In genomic region chr20:19594896-19595295, GRCh38 we compare ENCODE assay signal across 19 cellular contexts.
DNase-seq lines count a peak whose midpoint lies in the region; ATAC-seq lines count a peak whose summit lies in the region.
"Had no signal": no experiment of that assay in that cellular context is flagged by ENCODE, and none has a peak within 500 bp of the region (broad histone marks: within the 10 kb centered on the region; RNA-seq: fewer than 3 reads in every experiment).

No MANE protein-coding gene starts in this region.

- peak; percentile 60 for DNase-seq in EH (ENCODE audit: low read depth)
- DNase-seq in HT1080 (ENCODE audit: low read depth), result peak; percentile 21
- DNase-seq in M059J (ENCODE audit: low read depth), result peak; percentile 71
- DNase-seq in kidney tubule cell (ENCODE audit: low spot score), result peak; percentile 23
- DNase-seq in NCI-H748 treated with DMSO at 0.1 percent for 48 hours (lab: John Stamatoyannopoulos, UW), result no peak
- DNase-seq in middle frontal gyrus (ENCODE audit: extremely low spot score, low spot score), result no peak
- DNase-seq in T-helper 17 cell, result no peak
- DNase-seq: AML-193; Caco-2; Calu3; CD4-positive, alpha-beta T cell; CD8-positive, alpha-beta T cell; DMS79 treated with DMSO at 0.1 percent for 48 hours; EL; GDM1 had no signal

- no peak overlapping the region for H3K4me3 Mint-ChIP-seq in T-helper 17 cell
- H3K4me3 Mint-ChIP-seq: B cell; CD4-positive, alpha-beta T cell; CD8-positive, alpha-beta T cell had no signal

- H3K27ac Mint-ChIP-seq in T-helper 17 cell, result no peak overlapping the region
- H3K27ac Mint-ChIP-seq: B cell; CD4-positive, alpha-beta T cell; CD8-positive, alpha-beta T cell had no signal

- H3K36me3 Mint-ChIP-seq in T-helper 17 cell (ENCODE audit: low read depth), result no peaks in the 10 kb centered on the region
- H3K36me3 Mint-ChIP-seq: CD8-positive, alpha-beta T cell had no signal

- no peaks in the 10 kb centered on the region for H3K27me3 Mint-ChIP-seq in T-helper 17 cell
- H3K27me3 Mint-ChIP-seq: CD4-positive, alpha-beta T cell had no signal

- ATAC-seq in GM19395 (IDR thresholded peaks at IDR 0.05; ENCODE audit: unreplicated experiment), result no peak
- ATAC-seq in T-helper 17 cell, result no peak
- ATAC-seq: A549; CD8-positive, alpha-beta T cell; GM12878 had no signal

- H3K9me3 ChIP-seq in T-helper 17 cell (ENCODE audit: control insufficient read depth, low read length, poor library complexity, severe bottlenecking), result no peaks in the 10 kb centered on the region
- H3K9me3 ChIP-seq: A549, Caco-2 had no signal

- H3K4me1 Mint-ChIP-seq in T-helper 17 cell, result no peaks in the 10 kb centered on the region
- H3K4me1 Mint-ChIP-seq: B cell had no signal

Comparison
In these comparisons a context has a peak if more than half of its experiments do, and no peak if none do; other contexts are left out.
1. DNase-seq: peak in EH (single experiment), HT1080 (single experiment), M059J (single experiment) and kidney tubule cell (single experiment); none in NCI-H748 treated with DMSO at 0.1 percent for 48 hours (single experiment), middle frontal gyrus (single experiment) and T-helper 17 cell (0 of 3).